In genomic region chr17:4664230-4664629, GRCh38 we compare ENCODE assay signal across 1 cellular context.
TF ChIP-seq lines count a peak whose summit lies in the region.

No MANE protein-coding gene starts in this region.

TF ChIP-seq in GM23338, 12 proteins besides CTCF, POLR2A, EP300 and RAD21 (continued from another document):
- TF ChIP-seq ZNF462 (CRISPR knock-in tag; IDR thresholded peaks at IDR 0.05): no peak
- TF ChIP-seq CREB1 (CRISPR knock-in tag; IDR thresholded peaks at IDR 0.05; ENCODE audit: low read depth): no peak
